23 cellular contexts compared by ENCODE assay signal in the genomic region with DNA sequence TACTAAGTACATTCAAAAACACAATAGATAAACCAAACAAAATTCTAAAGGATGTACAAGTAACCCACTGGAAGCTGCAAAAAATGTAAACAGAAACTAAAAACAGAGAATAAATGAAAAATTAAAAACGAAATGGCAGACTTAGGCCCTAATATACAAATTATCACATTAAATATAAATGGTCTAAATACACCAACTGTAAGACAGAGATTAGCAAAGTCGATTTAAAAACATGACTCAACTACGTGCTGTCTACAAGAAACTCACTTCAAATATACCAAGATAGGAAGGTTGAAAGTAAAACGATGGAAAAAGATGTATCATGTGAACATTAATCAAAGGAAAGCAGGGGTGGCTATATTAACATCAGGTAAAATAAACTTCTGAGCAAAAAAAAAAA.
"Had no signal": no experiment of that assay in that cellular context is flagged by ENCODE, and none has a peak within 500 bp of the region (broad histone marks: within the 10 kb centered on the region; RNA-seq: fewer than 3 reads in every experiment).

No MANE protein-coding gene starts in this region.

- H3K4me1 Mint-ChIP-seq: endodermal cell, natural killer cell, neural progenitor cell had no signal

- H3K27me3 Mint-ChIP-seq: activated naive CD4-positive, alpha-beta T cell treated with anti-CD3 and anti-CD28 coated beads, Interleukin-2, amount 10 ng/mL, durations not matched to agents 7 days and 5 days; activated naive CD8-positive, alpha-beta T cell treated with anti-CD3 and anti-CD28 coated beads, Interleukin-2, amount 10 ng/mL, durations not matched to agents 7 days and 5 days had no signal

- H3K9me3 ChIP-seq: testis had no signal

- H3K4me2 ChIP-seq: neural progenitor cell had no signal

- ATAC-seq: natural killer cell; stimulated activated naive CD8-positive, alpha-beta T cell treated with anti-CD3 and anti-CD28 coated beads, Interleukin-15, Interleukin-2, amounts not matched to agents 100 U/mL and 50 U/mL, for 24 hours had no signal

- H3K4me3 ChIP-seq: breast epithelium, left ventricle myocardium inferior, lung, neural progenitor cell, right atrium auricular region, testis, transverse colon had no signal

- DNase-seq: activated CD4-positive, alpha-beta T cell treated with anti-CD3 and anti-CD28 coated beads, Interleukin-2, amount 50 U/mL, for 1 hour; activated gamma-delta T cell; activated naive CD4-positive, alpha-beta T cell treated with anti-CD3 and anti-CD28 coated beads, Interleukin-2, amount 10 ng/mL, durations not matched to agents 7 days and 5 days; activated naive CD8-positive, alpha-beta T cell treated with anti-CD3 and anti-CD28 coated beads, Interleukin-2, amount 10 ng/mL, durations not matched to agents 7 days and 5 days; amygdala; central memory CD4-positive, alpha-beta T cell; endodermal cell; islet precursor cell; left ventricle myocardium inferior; mesendoderm; natural killer cell; stimulated activated naive CD8-positive, alpha-beta T cell treated with anti-CD3 and anti-CD28 coated beads, Interleukin-15, Interleukin-2, amounts not matched to agents 100 U/mL and 50 U/mL, for 24 hours; SW 1271; T-helper 9 cell; testis; transverse colon had no signal

- H3K4me3 Mint-ChIP-seq: activated naive CD4-positive, alpha-beta T cell treated with anti-CD3 and anti-CD28 coated beads, Interleukin-2, amount 10 ng/mL, durations not matched to agents 7 days and 5 days; activated naive CD8-positive, alpha-beta T cell treated with anti-CD3 and anti-CD28 coated beads, Interleukin-2, amount 10 ng/mL, durations not matched to agents 7 days and 5 days; endodermal cell; natural killer cell; neural progenitor cell had no signal

- H3K36me3 ChIP-seq: breast epithelium, right atrium auricular region had no signal

- H3K27ac Mint-ChIP-seq: activated T-helper 1 cell treated with anti-CD3 and anti-CD28 coated beads, Interleukin-12 subunit alpha, Interleukin-12 subunit beta, Interleukin-2, Interleukin-4 antibody, amounts not matched to agents 30 ng/mL and 10 ng/mL and 1 ng/mL, durations not matched to agents 14 hours and 24 hours and 36 hours; endodermal cell; natural killer cell; neural progenitor cell had no signal

- H3K4me1 ChIP-seq: left ventricle myocardium inferior, neural progenitor cell, right atrium auricular region, testis had no signal

- H2AFZ ChIP-seq: neural progenitor cell had no signal

- H3K27me3 ChIP-seq: breast epithelium, neural progenitor cell, right atrium auricular region, testis, transverse colon had no signal

- H3K27ac ChIP-seq: breast epithelium, epithelial cell of prostate, left ventricle myocardium inferior, neural progenitor cell, right atrium auricular region, testis, transverse colon, VCaP had no signal
